1 cellular context compared by ENCODE assay signal in the genomic region with DNA sequence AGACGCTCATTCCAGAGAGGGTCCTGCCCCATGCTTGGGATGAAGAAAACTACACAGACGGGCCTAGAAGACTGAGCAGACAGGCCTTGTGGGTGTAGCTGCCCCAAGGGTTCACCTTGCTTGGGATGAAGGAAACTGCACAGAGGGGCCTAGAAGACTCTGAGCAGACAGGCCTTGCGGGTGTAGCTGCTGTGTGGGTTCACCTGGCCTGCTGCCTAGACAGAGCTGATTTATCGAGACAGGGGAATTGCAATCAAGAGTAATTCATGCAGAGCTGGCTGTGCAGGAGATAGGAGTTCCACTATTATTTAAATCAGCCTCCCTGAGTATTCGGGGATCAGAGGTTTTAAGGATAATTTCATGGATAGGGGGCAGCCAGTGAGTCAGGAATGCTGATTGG.
TF ChIP-seq lines count a peak whose summit lies in the region.

No MANE protein-coding gene starts in this region.

TF ChIP-seq in WTC11, 78 proteins besides CTCF, POLR2A, EP300 and RAD21 (continued from another document):
- TF ChIP-seq, protein P1, sequence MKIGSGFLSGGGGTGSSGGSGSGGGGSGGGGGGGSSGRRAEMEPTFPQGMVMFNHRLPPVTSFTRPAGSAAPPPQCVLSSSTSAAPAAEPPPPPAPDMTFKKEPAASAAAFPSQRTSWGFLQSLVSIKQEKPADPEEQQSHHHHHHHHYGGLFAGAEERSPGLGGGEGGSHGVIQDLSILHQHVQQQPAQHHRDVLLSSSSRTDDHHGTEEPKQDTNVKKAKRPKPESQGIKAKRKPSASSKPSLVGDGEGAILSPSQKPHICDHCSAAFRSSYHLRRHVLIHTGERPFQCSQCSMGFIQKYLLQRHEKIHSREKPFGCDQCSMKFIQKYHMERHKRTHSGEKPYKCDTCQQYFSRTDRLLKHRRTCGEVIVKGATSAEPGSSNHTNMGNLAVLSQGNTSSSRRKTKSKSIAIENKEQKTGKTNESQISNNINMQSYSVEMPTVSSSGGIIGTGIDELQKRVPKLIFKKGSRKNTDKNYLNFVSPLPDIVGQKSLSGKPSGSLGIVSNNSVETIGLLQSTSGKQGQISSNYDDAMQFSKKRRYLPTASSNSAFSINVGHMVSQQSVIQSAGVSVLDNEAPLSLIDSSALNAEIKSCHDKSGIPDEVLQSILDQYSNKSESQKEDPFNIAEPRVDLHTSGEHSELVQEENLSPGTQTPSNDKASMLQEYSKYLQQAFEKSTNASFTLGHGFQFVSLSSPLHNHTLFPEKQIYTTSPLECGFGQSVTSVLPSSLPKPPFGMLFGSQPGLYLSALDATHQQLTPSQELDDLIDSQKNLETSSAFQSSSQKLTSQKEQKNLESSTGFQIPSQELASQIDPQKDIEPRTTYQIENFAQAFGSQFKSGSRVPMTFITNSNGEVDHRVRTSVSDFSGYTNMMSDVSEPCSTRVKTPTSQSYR (CRISPR knock-in tag; IDR thresholded peaks at IDR 0.05): no peak
- TF ChIP-seq STAT6 (CRISPR knock-in tag; conservative IDR thresholded peaks at IDR 0.05; ENCODE audit: low read depth) (no peak), IRF1 (CRISPR knock-in tag; IDR thresholded peaks at IDR 0.05) (no peak), MAX (CRISPR knock-in tag; IDR thresholded peaks at IDR 0.05) (no peak)
- TF ChIP-seq, protein P2, sequence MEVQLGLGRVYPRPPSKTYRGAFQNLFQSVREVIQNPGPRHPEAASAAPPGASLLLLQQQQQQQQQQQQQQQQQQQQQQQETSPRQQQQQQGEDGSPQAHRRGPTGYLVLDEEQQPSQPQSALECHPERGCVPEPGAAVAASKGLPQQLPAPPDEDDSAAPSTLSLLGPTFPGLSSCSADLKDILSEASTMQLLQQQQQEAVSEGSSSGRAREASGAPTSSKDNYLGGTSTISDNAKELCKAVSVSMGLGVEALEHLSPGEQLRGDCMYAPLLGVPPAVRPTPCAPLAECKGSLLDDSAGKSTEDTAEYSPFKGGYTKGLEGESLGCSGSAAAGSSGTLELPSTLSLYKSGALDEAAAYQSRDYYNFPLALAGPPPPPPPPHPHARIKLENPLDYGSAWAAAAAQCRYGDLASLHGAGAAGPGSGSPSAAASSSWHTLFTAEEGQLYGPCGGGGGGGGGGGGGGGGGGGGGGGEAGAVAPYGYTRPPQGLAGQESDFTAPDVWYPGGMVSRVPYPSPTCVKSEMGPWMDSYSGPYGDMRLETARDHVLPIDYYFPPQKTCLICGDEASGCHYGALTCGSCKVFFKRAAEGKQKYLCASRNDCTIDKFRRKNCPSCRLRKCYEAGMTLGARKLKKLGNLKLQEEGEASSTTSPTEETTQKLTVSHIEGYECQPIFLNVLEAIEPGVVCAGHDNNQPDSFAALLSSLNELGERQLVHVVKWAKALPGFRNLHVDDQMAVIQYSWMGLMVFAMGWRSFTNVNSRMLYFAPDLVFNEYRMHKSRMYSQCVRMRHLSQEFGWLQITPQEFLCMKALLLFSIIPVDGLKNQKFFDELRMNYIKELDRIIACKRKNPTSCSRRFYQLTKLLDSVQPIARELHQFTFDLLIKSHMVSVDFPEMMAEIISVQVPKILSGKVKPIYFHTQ (CRISPR knock-in tag; IDR thresholded peaks at IDR 0.05): no peak
